8 cellular contexts compared by ENCODE assay signal in genomic region chr17:59848778-59849177, GRCh38. TPM values are rescaled to one million over a fixed set of nuclear protein-coding genes. Genes with fewer than 3 reads are reported as not detected.
DNase-seq lines count a peak whose midpoint lies in the region; ATAC-seq and TF ChIP-seq lines count a peak whose summit lies in the region.

No MANE protein-coding gene starts in this region.

- intact Hi-C loops in activated CD4-positive, alpha-beta T cell treated with anti-CD3 and anti-CD28 coated beads for 36 hours (cut with DNase I, micrococcal nuclease) = loop anchor here in 1 of 2 experiments (5.0 to 10.0 kb wide), 3 partner anchors 44 to 186 kb away; partner anchors contain the start of genes PTRH2, RPS6KB1, TUBD1 and VMP1
- intact Hi-C loops in colonic mucosa (cut with DNase I) = no loop called here
- intact Hi-C loops in prostate gland (cut with DNase I) = no loop called here

- peaks cover 36% of the 10 kb centered on the region for H3K4me1 ChIP-seq in colonic mucosa
- peaks cover 37% of the 10 kb centered on the region for H3K4me1 ChIP-seq in prostate gland (replicated peaks)

- no peaks in the 10 kb centered on the region for H3K27me3 Mint-ChIP-seq in activated CD4-positive, alpha-beta T cell treated with anti-CD3 and anti-CD28 coated beads for 36 hours

- no peaks in the 10 kb centered on the region for H3K27me3 ChIP-seq in colonic mucosa
- no peaks in the 10 kb centered on the region for H3K27me3 ChIP-seq in prostate gland (replicated peaks; ENCODE audit: insufficient read depth)

- peak; percentile 82 for DNase-seq in activated CD4-positive, alpha-beta T cell treated with anti-CD3 and anti-CD28 coated beads for 36 hours
- no peak for DNase-seq in activated CD4-positive, alpha-beta T cell treated with anti-CD3 and anti-CD28 coated beads for 4 hours
- DNase-seq in NOMO-1 treated with dmso at 0.1 percent for 144 hours (lab: John Stamatoyannopoulos, UW; ENCODE audit: unreplicated experiment) = peak; percentile 72
- DNase-seq in colonic mucosa = peak; percentile 79
- DNase-seq in prostate gland (ENCODE audit: low spot score) = no peak
- DNase-seq in NCI-H1048 (lab: John Stamatoyannopoulos, UW) = no peak
- no peak for DNase-seq in NCI-H226
- no peak for DNase-seq in central memory CD4-positive, alpha-beta T cell

- H3K27ac ChIP-seq in colonic mucosa (peak overlapping the region; percentile 100), prostate gland (peak overlapping the region; percentile 96 to 99)

- no peak for TF ChIP-seq POLR2A in prostate gland (IDR thresholded peaks at IDR 0.05)

- no peaks in the 10 kb centered on the region for H3K9me3 Mint-ChIP-seq in activated CD4-positive, alpha-beta T cell treated with anti-CD3 and anti-CD28 coated beads for 36 hours (ENCODE audit: low read depth)

- H3K9me3 ChIP-seq in colonic mucosa (no peaks in the 10 kb centered on the region), prostate gland (no peaks in the 10 kb centered on the region)

- H3K4me1 Mint-ChIP-seq in activated CD4-positive, alpha-beta T cell treated with anti-CD3 and anti-CD28 coated beads for 36 hours = peaks cover 78% of the 10 kb centered on the region

- no peak for TF ChIP-seq CTCF in colonic mucosa (IDR thresholded peaks at IDR 0.05)
- TF ChIP-seq CTCF in prostate gland (IDR thresholded peaks at IDR 0.05) = no peak

- peaks cover 7% of the 10 kb centered on the region for H3K36me3 Mint-ChIP-seq in activated CD4-positive, alpha-beta T cell treated with anti-CD3 and anti-CD28 coated beads for 36 hours (ENCODE audit: low read depth)

- H3K4me3 ChIP-seq in colonic mucosa = no peak overlapping the region
- H3K4me3 ChIP-seq in prostate gland = no peak overlapping the region

- H3K36me3 ChIP-seq in colonic mucosa (no peaks in the 10 kb centered on the region), prostate gland (no peaks in the 10 kb centered on the region)

- CTCF ChIA-PET in activated CD4-positive, alpha-beta T cell treated with anti-CD3 and anti-CD28 coated beads for 36 hours (lab: Charles Lee) = interaction anchor here (0.6 to 6.5 kb wide), 7 partner anchors 10 to 100 kb away, joined by 3 to 73 read pairs (median 3); no protein-coding TSS in a partner anchor

- POLR2A ChIA-PET in activated CD4-positive, alpha-beta T cell treated with anti-CD3 and anti-CD28 coated beads for 36 hours (lab: Charles Lee) = interaction anchor here (0.7 to 4.4 kb wide), 7 partner anchors 8 to 107 kb away, joined by 3 to 39 read pairs (median 5); no protein-coding TSS in a partner anchor

- ATAC-seq in activated CD4-positive, alpha-beta T cell treated with anti-CD3 and anti-CD28 coated beads for 36 hours = peak; percentile 14

- WGBS in prostate gland = 84% methylated on average over 7 of the region's 7 CpGs

- peak overlapping the region; percentile 82 for H3K27ac Mint-ChIP-seq in activated CD4-positive, alpha-beta T cell treated with anti-CD3 and anti-CD28 coated beads for 36 hours

- peak overlapping the region; percentile 37 to 96 for H3K9ac ChIP-seq in colonic mucosa (ENCODE audit: low read depth in 2 of 2, low read length in 2 of 2)

- H3K4me3 Mint-ChIP-seq in activated CD4-positive, alpha-beta T cell treated with anti-CD3 and anti-CD28 coated beads for 36 hours = peak overlapping the region; percentile 46

RNA-seq across cellular contexts. Expression of gene TUBD1, which starts 44.0 kb away (rescaled TPM):
- 10 to 100 TPM; 10.6 to 11.0 TPM for total RNA-seq in activated CD4-positive, alpha-beta T cell treated with anti-CD3 and anti-CD28 coated beads for 36 hours
- total RNA-seq in colonic mucosa = 1 to 10 TPM; 5.9 to 7.9 TPM
- total RNA-seq in prostate gland = 10 to 100 TPM; 13.3 to 22.5 TPM

RNA-seq across cellular contexts. Expression of gene RPS6KB1, which starts 44.1 kb away (rescaled TPM):
- 10 to 100 TPM; 52.6 to 54.5 TPM for total RNA-seq in activated CD4-positive, alpha-beta T cell treated with anti-CD3 and anti-CD28 coated beads for 36 hours
- total RNA-seq in colonic mucosa (10 to 100 TPM; 24.1 to 26.8 TPM), prostate gland (10 to 100 TPM; 28.2 to 38.1 TPM)

Comparison
In these comparisons a context has a peak if more than half of its experiments do, and no peak if none do; other contexts are left out.
1. DNase-seq: peak in activated CD4-positive, alpha-beta T cell treated with anti-CD3 and anti-CD28 coated beads for 36 hours (single experiment), NOMO-1 treated with dmso at 0.1 percent for 144 hours (single experiment) and colonic mucosa (single experiment); none in activated CD4-positive, alpha-beta T cell treated with anti-CD3 and anti-CD28 coated beads for 4 hours (0 of 2), prostate gland (single experiment), NCI-H1048 (single experiment), NCI-H226 (single experiment) and central memory CD4-positive, alpha-beta T cell (single experiment).